In genomic region chr11:13160302-13160701, GRCh38 we compare ENCODE assay signal across 24 cellular contexts.
DNase-seq lines count a peak whose midpoint lies in the region; ATAC-seq and TF ChIP-seq lines count a peak whose summit lies in the region.
"Had no signal": no experiment of that assay in that cellular context is flagged by ENCODE, and none has a peak within 500 bp of the region (broad histone marks: within the 10 kb centered on the region; RNA-seq: fewer than 3 reads in every experiment).

No MANE protein-coding gene starts in this region.

- peaks cover 3% of the 10 kb centered on the region for H3K36me3 Mint-ChIP-seq in progenitor cell of endocrine pancreas (ENCODE audit: insufficient read depth)

- peak overlapping the region; percentile 73 to 85 (median 78) for H3K27ac ChIP-seq in esophagus squamous epithelium
- H3K27ac ChIP-seq in prostate gland, result peak overlapping the region; percentile 13 to 70
- H3K27ac ChIP-seq: lower lobe of right lung, right atrium auricular region, SJCRH30, transverse colon had no signal

- WGBS in esophagus squamous epithelium, 2 donors, result 22 to 24% methylated on average over 7 of the region's 7 CpGs
- WGBS in prostate gland, result 29% methylated on average over 7 of the region's 7 CpGs

- TF ChIP-seq POLR2A in esophagus squamous epithelium (IDR thresholded peaks at IDR 0.05), result no peak
- no peak for TF ChIP-seq POLR2A in prostate gland (IDR thresholded peaks at IDR 0.05)

- no peak for TF ChIP-seq CTCF in esophagus squamous epithelium (IDR thresholded peaks at IDR 0.05)
- no peak for TF ChIP-seq CTCF in prostate gland (IDR thresholded peaks at IDR 0.05)
- no peak for TF ChIP-seq CTCF in progenitor cell of endocrine pancreas (IDR thresholded peaks at IDR 0.05; ENCODE audit: unreplicated experiment)

- intact Hi-C loops in esophagus squamous epithelium (cut with DNase I) (no loop called here), prostate gland (cut with DNase I) (no loop called here)

- H3K27me3 ChIP-seq in esophagus squamous epithelium, result no peaks in the 10 kb centered on the region
- H3K27me3 ChIP-seq in prostate gland (replicated peaks; ENCODE audit: insufficient read depth), result no peaks in the 10 kb centered on the region
- H3K27me3 ChIP-seq: right atrium auricular region, SJCRH30, transverse colon had no signal

- H3K4me3 ChIP-seq in esophagus squamous epithelium (no peak overlapping the region), prostate gland (no peak overlapping the region)
- H3K4me3 ChIP-seq: lower lobe of right lung, right atrium auricular region, SJCRH30, transverse colon had no signal

- no peak for ATAC-seq in HG03135 (IDR thresholded peaks at IDR 0.05; ENCODE audit: unreplicated experiment)
- ATAC-seq: lower lobe of right lung; stimulated activated naive CD8-positive, alpha-beta T cell treated with anti-CD3 and anti-CD28 coated beads, Interleukin-15, Interleukin-2, amounts not matched to agents 100 U/mL and 50 U/mL, for 24 hours had no signal

- H3K4me1 ChIP-seq in esophagus squamous epithelium, result peaks cover 0 to 55% (median 27%) of the 10 kb centered on the region in 3 donors
- H3K4me1 ChIP-seq in prostate gland (replicated peaks), result no peaks in the 10 kb centered on the region
- H3K4me1 ChIP-seq: lower lobe of right lung, right atrium auricular region, SJCRH30, transverse colon had no signal

- H3K9me3 Mint-ChIP-seq in progenitor cell of endocrine pancreas (ENCODE audit: low read depth), result peaks cover 18% of the 10 kb centered on the region

- H3K27ac Mint-ChIP-seq in progenitor cell of endocrine pancreas, result no peak overlapping the region
- H3K27ac Mint-ChIP-seq: CD8-positive, alpha-beta memory T cell had no signal

- peak; percentile 63 for DNase-seq in NCI-H187 (lab: John Stamatoyannopoulos, UW)
- DNase-seq in RPMI7951 (ENCODE audit: low read depth), result peak; percentile 24
- DNase-seq in esophagus squamous epithelium (lab: John Stamatoyannopoulos, UW), result no peak
- DNase-seq in prostate gland (ENCODE audit: low spot score), result peak; percentile 68
- DNase-seq in mucosa of gallbladder (ENCODE audit: low spot score), result no peak
- no peak for DNase-seq in progenitor cell of endocrine pancreas (ENCODE audit: low spot score, unreplicated experiment)
- DNase-seq in AG08395 (ENCODE audit: low spot score), result no peak
- DNase-seq: activated naive CD4-positive, alpha-beta T cell treated with Interleukin-2 at 50 U/mL for 16 hours; activated T-cell treated with anti-CD3 and anti-CD28 coated beads, Interleukin-2, amount 50 U/mL, for 48 hours; AML-193; CD8-positive, alpha-beta memory T cell; foreskin melanocyte; islet precursor cell; lower lobe of right lung; NCI-H446; occipital lobe; SJCRH30; stimulated activated CD4-positive, alpha-beta T cell treated with anti-CD3 and anti-CD28 coated beads, Interleukin-12 subunit alpha, Interleukin-12 subunit beta, amount 100 ng/mL, for 4 hours; stimulated activated CD4-positive, alpha-beta T cell treated with anti-CD3 and anti-CD28 coated beads, Interleukin-4, amount 100 ng/mL, for 4 hours; stimulated activated naive CD8-positive, alpha-beta T cell treated with anti-CD3 and anti-CD28 coated beads, Interleukin-15, Interleukin-2, amounts not matched to agents 100 U/mL and 50 U/mL, for 24 hours; T-helper 1 cell; transverse colon had no signal

- peaks cover 2% of the 10 kb centered on the region for H3K27me3 Mint-ChIP-seq in progenitor cell of endocrine pancreas

- no peak overlapping the region for H3K4me3 Mint-ChIP-seq in progenitor cell of endocrine pancreas (ENCODE audit: low read depth)
- H3K4me3 Mint-ChIP-seq: CD8-positive, alpha-beta memory T cell had no signal

- no peaks in the 10 kb centered on the region for H3K36me3 ChIP-seq in esophagus squamous epithelium
- H3K36me3 ChIP-seq in prostate gland, result no peaks in the 10 kb centered on the region
- H3K36me3 ChIP-seq: lower lobe of right lung, right atrium auricular region, SJCRH30, transverse colon had no signal

- peaks cover 0 to 8% (median 0%) of the 10 kb centered on the region in 3 donors for H3K9me3 ChIP-seq in esophagus squamous epithelium
- no peaks in the 10 kb centered on the region for H3K9me3 ChIP-seq in prostate gland
- H3K9me3 ChIP-seq: SJCRH30 had no signal

- no peaks in the 10 kb centered on the region for H3K4me1 Mint-ChIP-seq in progenitor cell of endocrine pancreas (ENCODE audit: low read depth)
- H3K4me1 Mint-ChIP-seq: CD8-positive, alpha-beta memory T cell had no signal

Comparison
In these comparisons a context has a peak if more than half of its experiments do, and no peak if none do; other contexts are left out.
1. DNase-seq: peak in NCI-H187 (2 of 2), RPMI7951 (single experiment) and prostate gland (single experiment); none in esophagus squamous epithelium (single experiment), mucosa of gallbladder (single experiment), progenitor cell of endocrine pancreas (single experiment) and AG08395 (single experiment).